Comparison of ENCODE assay signal across 15 cellular contexts in the genomic region with DNA sequence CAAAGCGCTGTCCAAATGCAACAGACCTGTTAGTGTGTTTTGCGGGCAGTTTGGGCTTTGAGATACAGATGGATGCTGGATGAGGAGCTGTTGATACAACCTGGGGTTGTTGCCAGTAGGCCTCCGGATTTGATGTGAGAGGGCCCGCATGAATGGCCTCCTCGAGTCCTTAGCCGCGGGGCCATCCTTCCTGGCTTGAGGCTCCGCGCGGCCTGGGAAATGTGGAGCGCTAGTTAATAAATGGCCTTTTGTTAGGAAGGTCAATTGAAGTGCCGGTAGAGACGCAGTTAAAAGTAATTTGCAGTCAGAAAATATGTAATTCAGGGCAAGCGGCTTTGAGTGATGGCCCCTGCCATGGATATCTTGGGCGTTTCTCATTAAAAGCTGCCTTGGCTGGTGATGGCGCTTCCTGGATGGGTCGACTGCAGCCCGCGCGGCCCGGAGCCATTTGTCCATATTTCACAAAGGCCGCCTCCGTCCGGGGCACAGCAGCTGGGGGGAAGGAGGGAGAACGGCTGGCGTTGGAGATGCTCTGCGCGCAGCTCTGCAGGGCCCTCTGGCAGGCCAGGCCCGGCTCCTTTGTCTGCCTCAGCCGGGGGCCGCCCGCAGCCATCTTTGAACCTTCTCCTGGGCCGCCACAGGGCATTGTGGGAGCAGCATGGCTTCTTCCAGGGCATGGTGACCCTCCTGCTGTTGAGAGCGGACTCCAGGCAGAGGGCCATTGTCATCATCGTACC. TPM values are rescaled to one million over a fixed set of nuclear protein-coding genes. Genes with fewer than 3 reads are reported as not detected.
DNase-seq lines count a peak whose midpoint lies in the region; TF ChIP-seq lines count a peak whose summit lies in the region.
"Had no signal": no experiment of that assay in that cellular context is flagged by ENCODE, and none has a peak within 500 bp of the region (broad histone marks: within the 10 kb centered on the region; RNA-seq: fewer than 3 reads in every experiment).

No MANE protein-coding gene starts in this region.

- H3K9ac ChIP-seq in colonic mucosa (ENCODE audit: low read depth in 2 of 2, low read length in 2 of 2): no peak overlapping the region

- H3K9me3 Mint-ChIP-seq in activated CD4-positive, alpha-beta T cell treated with anti-CD3 and anti-CD28 coated beads, Interleukin-2, amount 10 ng/mL, durations not matched to agents 24 days and 14 days: no peaks in the 10 kb centered on the region
- no peaks in the 10 kb centered on the region for H3K9me3 Mint-ChIP-seq in type B pancreatic cell
- no peaks in the 10 kb centered on the region for H3K9me3 Mint-ChIP-seq in activated CD4-positive, alpha-beta T cell treated with anti-CD3 and anti-CD28 coated beads, Interleukin-2, amount 10 ng/mL, durations not matched to agents 7 days and 5 days
- H3K9me3 Mint-ChIP-seq: CD8-positive, alpha-beta T cell had no signal

- in situ Hi-C loops in HAP-1 (cut with MboI; ENCODE audit: low sequenced_read_pairs): no loop called here

- no peaks in the 10 kb centered on the region for H3K27me3 Mint-ChIP-seq in activated CD4-positive, alpha-beta T cell treated with anti-CD3 and anti-CD28 coated beads, Interleukin-2, amount 10 ng/mL, durations not matched to agents 24 days and 14 days
- H3K27me3 Mint-ChIP-seq in type B pancreatic cell: no peaks in the 10 kb centered on the region
- no peaks in the 10 kb centered on the region for H3K27me3 Mint-ChIP-seq in activated CD4-positive, alpha-beta T cell treated with anti-CD3 and anti-CD28 coated beads, Interleukin-2, amount 10 ng/mL, durations not matched to agents 7 days and 5 days

- POLR2A ChIA-PET in activated CD4-positive, alpha-beta T cell treated with anti-CD3 and anti-CD28 coated beads, Interleukin-2, amount 10 ng/mL, durations not matched to agents 7 days and 5 days (lab: Charles Lee): no interaction called here

- no peak for TF ChIP-seq CTCF in colonic mucosa (IDR thresholded peaks at IDR 0.05)
- no peak for TF ChIP-seq CTCF in type B pancreatic cell (conservative IDR thresholded peaks at IDR 0.05)

- H3K27ac Mint-ChIP-seq in activated CD4-positive, alpha-beta T cell treated with anti-CD3 and anti-CD28 coated beads, Interleukin-2, amount 10 ng/mL, durations not matched to agents 24 days and 14 days: no peak overlapping the region
- H3K27ac Mint-ChIP-seq in type B pancreatic cell: peak overlapping the region; percentile 87
- H3K27ac Mint-ChIP-seq in activated CD4-positive, alpha-beta T cell treated with anti-CD3 and anti-CD28 coated beads, Interleukin-2, amount 10 ng/mL, durations not matched to agents 7 days and 5 days: no peak overlapping the region
- H3K27ac Mint-ChIP-seq: CD8-positive, alpha-beta T cell had no signal

- H3K27ac ChIP-seq in colonic mucosa: no peak overlapping the region
- H3K27ac ChIP-seq: SK-N-MC had no signal

- H3K9me3 ChIP-seq in colonic mucosa: no peaks in the 10 kb centered on the region
- no peaks in the 10 kb centered on the region for H3K9me3 ChIP-seq in HAP-1
- H3K9me3 ChIP-seq: sigmoid colon had no signal

- intact Hi-C loops in activated CD4-positive, alpha-beta T cell treated with anti-CD3 and anti-CD28 coated beads, Interleukin-2, amount 10 ng/mL, durations not matched to agents 24 days and 14 days (cut with micrococcal nuclease): no loop called here
- intact Hi-C loops in colonic mucosa (cut with DNase I): no loop called here

- H3K36me3 ChIP-seq in colonic mucosa (no peaks in the 10 kb centered on the region), HAP-1 (replicated peaks) (peaks cover 5% of the 10 kb centered on the region)

- DNase-seq in activated CD4-positive, alpha-beta T cell treated with anti-CD3 and anti-CD28 coated beads, Interleukin-2, amount 10 ng/mL, durations not matched to agents 24 days and 14 days: peak; percentile 48
- no peak for DNase-seq in activated CD4-positive, alpha-beta T cell treated with anti-CD3 and anti-CD28 coated beads, Interleukin-2, amount 50 U/mL, for 48 hours
- DNase-seq in colonic mucosa: peak; percentile 17
- DNase-seq in middle frontal gyrus (ENCODE audit: extremely low spot score, low spot score): peak; percentile 42
- DNase-seq in type B pancreatic cell (ENCODE audit: extremely low spot score, unreplicated experiment): no peak
- no peak for DNase-seq in cerebellum (ENCODE audit: low spot score)
- DNase-seq in activated CD4-positive, alpha-beta T cell treated with anti-CD3 and anti-CD28 coated beads, Interleukin-2, amount 10 ng/mL, durations not matched to agents 7 days and 5 days: no peak
- DNase-seq in HAP-1 (ENCODE audit: low spot score in 2 of 2): no peak
- DNase-seq: GF-D8; left colon; MV-4-11; sigmoid colon; stimulated activated CD4-positive, alpha-beta T cell treated with anti-CD3 and anti-CD28 coated beads, Interleukin-2, amount 100 ng/mL, for 48 hours had no signal

- CTCF ChIA-PET in activated CD4-positive, alpha-beta T cell treated with anti-CD3 and anti-CD28 coated beads, Interleukin-2, amount 10 ng/mL, durations not matched to agents 7 days and 5 days (lab: Charles Lee): no interaction called here

- H3K4me3 ChIP-seq in colonic mucosa: no peak overlapping the region
- no peak overlapping the region for H3K4me3 ChIP-seq in HAP-1
- H3K4me3 ChIP-seq: sigmoid colon, SK-N-MC had no signal

- H3K27me3 ChIP-seq in colonic mucosa (no peaks in the 10 kb centered on the region), HAP-1 (ENCODE audit: low read depth) (no peaks in the 10 kb centered on the region)
- H3K27me3 ChIP-seq: sigmoid colon had no signal

- H3K4me1 ChIP-seq in colonic mucosa: no peaks in the 10 kb centered on the region
- H3K4me1 ChIP-seq in HAP-1: no peaks in the 10 kb centered on the region

- no peak overlapping the region for H3K4me3 Mint-ChIP-seq in activated CD4-positive, alpha-beta T cell treated with anti-CD3 and anti-CD28 coated beads, Interleukin-2, amount 10 ng/mL, durations not matched to agents 24 days and 14 days
- peak overlapping the region; percentile 39 for H3K4me3 Mint-ChIP-seq in type B pancreatic cell
- H3K4me3 Mint-ChIP-seq in activated CD4-positive, alpha-beta T cell treated with anti-CD3 and anti-CD28 coated beads, Interleukin-2, amount 10 ng/mL, durations not matched to agents 7 days and 5 days: no peak overlapping the region
- H3K4me3 Mint-ChIP-seq: CD8-positive, alpha-beta T cell had no signal

- no peaks in the 10 kb centered on the region for H3K4me1 Mint-ChIP-seq in activated CD4-positive, alpha-beta T cell treated with anti-CD3 and anti-CD28 coated beads, Interleukin-2, amount 10 ng/mL, durations not matched to agents 24 days and 14 days
- H3K4me1 Mint-ChIP-seq in type B pancreatic cell (ENCODE audit: unreplicated experiment): peaks cover 56% of the 10 kb centered on the region
- H3K4me1 Mint-ChIP-seq in activated CD4-positive, alpha-beta T cell treated with anti-CD3 and anti-CD28 coated beads, Interleukin-2, amount 10 ng/mL, durations not matched to agents 7 days and 5 days: peaks cover 4% of the 10 kb centered on the region

- H3K36me3 Mint-ChIP-seq in activated CD4-positive, alpha-beta T cell treated with anti-CD3 and anti-CD28 coated beads, Interleukin-2, amount 10 ng/mL, durations not matched to agents 24 days and 14 days (ENCODE audit: low read depth): no peaks in the 10 kb centered on the region
- peaks cover 27% of the 10 kb centered on the region for H3K36me3 Mint-ChIP-seq in type B pancreatic cell
- no peaks in the 10 kb centered on the region for H3K36me3 Mint-ChIP-seq in activated CD4-positive, alpha-beta T cell treated with anti-CD3 and anti-CD28 coated beads, Interleukin-2, amount 10 ng/mL, durations not matched to agents 7 days and 5 days (ENCODE audit: low read depth)

RNA-seq across cellular contexts. Expression of a gene that starts 11.2 kb away (rescaled TPM):
- total RNA-seq in activated CD4-positive, alpha-beta T cell treated with anti-CD3 and anti-CD28 coated beads, Interleukin-2, amount 10 ng/mL, durations not matched to agents 24 days and 14 days: 0.49 and 1.3 TPM in 2 replicates
- 10 to 100 TPM in 1 of 2 donors, 1 to 10 TPM in 1; 9.8 to 15.8 TPM for total RNA-seq in colonic mucosa
- 11.4 and 26.1 TPM in 2 replicates for total RNA-seq in type B pancreatic cell (ENCODE audit: low replicate concordance)
- total RNA-seq in cerebellum: 41.7 TPM
- total RNA-seq in activated CD4-positive, alpha-beta T cell treated with anti-CD3 and anti-CD28 coated beads, Interleukin-2, amount 10 ng/mL, durations not matched to agents 7 days and 5 days: 1 to 10 TPM; 7.3 to 7.6 TPM

Comparison
In these comparisons a context has a peak if more than half of its experiments do, and no peak if none do; other contexts are left out.
1. DNase-seq: peak in activated CD4-positive, alpha-beta T cell treated with anti-CD3 and anti-CD28 coated beads, Interleukin-2, amount 10 ng/mL, durations not matched to agents 24 days and 14 days (single experiment), colonic mucosa (single experiment) and middle frontal gyrus (single experiment); none in activated CD4-positive, alpha-beta T cell treated with anti-CD3 and anti-CD28 coated beads, Interleukin-2, amount 50 U/mL, for 48 hours (0 of 2), type B pancreatic cell (single experiment), cerebellum (single experiment), activated CD4-positive, alpha-beta T cell treated with anti-CD3 and anti-CD28 coated beads, Interleukin-2, amount 10 ng/mL, durations not matched to agents 7 days and 5 days (single experiment) and HAP-1 (0 of 2).